Comparison of ENCODE assay signal across 8 cellular contexts in the genomic region with DNA sequence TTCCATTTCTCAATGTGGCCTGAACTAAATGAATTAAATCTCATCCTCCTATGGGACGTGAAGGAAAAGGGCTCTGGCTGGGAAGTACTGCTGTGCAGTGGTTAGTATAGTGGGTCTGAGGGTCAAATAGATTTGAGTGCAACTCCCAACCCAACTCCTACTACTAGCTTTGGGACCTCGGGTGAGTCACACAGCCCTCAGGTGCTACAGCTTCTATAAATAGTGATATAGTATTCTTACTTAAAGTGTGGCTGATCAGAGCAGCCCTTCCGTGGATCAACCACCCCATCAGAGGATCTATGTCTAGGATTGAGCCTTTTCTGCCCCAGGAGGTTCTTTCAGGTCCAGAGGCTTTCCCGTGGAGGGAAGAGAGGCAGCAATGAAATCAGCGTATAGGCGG. TPM values are rescaled to one million over a fixed set of nuclear protein-coding genes. Genes with fewer than 3 reads are reported as not detected.
DNase-seq lines count a peak whose midpoint lies in the region; ATAC-seq, FAIRE-seq and TF ChIP-seq lines count a peak whose summit lies in the region.

No MANE protein-coding gene starts in this region.

- intact Hi-C loops in esophagus muscularis mucosa (cut with DNase I): loop anchor here (5.0 kb wide), 1 partner anchor 169 kb away; no protein-coding TSS in a partner anchor
- intact Hi-C loops in prostate gland (cut with DNase I): loop anchor here (2.0 to 10.0 kb wide), 3 partner anchors 171 to 287 kb away; no protein-coding TSS in a partner anchor

- no peak for FAIRE-seq in H54 (lab: Jason Lieb, UNC)

- POLR2A ChIA-PET in RWPE1 (lab: Yijun Ruan, JAX; ENCODE audit: low non-redundant PET): no interaction called here

- no peak for ATAC-seq in HG03342 (IDR thresholded peaks at IDR 0.05; ENCODE audit: unreplicated experiment)

- TF ChIP-seq POLR2A in esophagus muscularis mucosa (IDR thresholded peaks at IDR 0.05; ENCODE audit: low read depth) (no peak), prostate gland (IDR thresholded peaks at IDR 0.05) (no peak), H54 (IDR thresholded peaks at IDR 0.05; ENCODE audit: low read depth, low read length) (no peak)

- no peaks in the 10 kb centered on the region for H3K27me3 ChIP-seq in esophagus muscularis mucosa
- H3K27me3 ChIP-seq in prostate gland (replicated peaks; ENCODE audit: insufficient read depth): no peaks in the 10 kb centered on the region

- WGBS in esophagus muscularis mucosa: 17% methylated on average over 6 of the region's 6 CpGs
- WGBS in prostate gland: 18% methylated on average over 6 of the region's 6 CpGs

- TF ChIP-seq CTCF in RWPE1 (conservative IDR thresholded peaks at IDR 0.05; ENCODE audit: low read depth) (no peak), esophagus muscularis mucosa (IDR thresholded peaks at IDR 0.05) (no peak), prostate gland (IDR thresholded peaks at IDR 0.05) (no peak)

- TF ChIP-seq EP300 in esophagus muscularis mucosa (IDR thresholded peaks at IDR 0.05): no peak

- H3K27ac ChIP-seq in RWPE1 (peak overlapping the region; percentile 85), esophagus muscularis mucosa (replicated peaks in 1 of 4) (peak overlapping the region; percentile 83 to 92 (median 90)), prostate gland (peak overlapping the region; percentile 72 to 83)

- DNase-seq in EL: peak; percentile 41
- DNase-seq in RWPE1 (ENCODE audit: low spot score): no peak
- DNase-seq in esophagus muscularis mucosa (ENCODE audit: extremely low spot score): no peak
- no peak for DNase-seq in prostate gland (ENCODE audit: low spot score)
- no peak for DNase-seq in H54 (ENCODE audit: insufficient read length, low spot score)
- DNase-seq in NCI-H748 (lab: John Stamatoyannopoulos, UW; ENCODE audit: unreplicated experiment): no peak
- DNase-seq in NCI-H526 treated with DMSO at 0.1 percent for 48 hours (lab: John Stamatoyannopoulos, UW): no peak

- H3K4me1 ChIP-seq in esophagus muscularis mucosa: peaks cover 6 to 37% (median 33%) of the 10 kb centered on the region in 4 donors
- H3K4me1 ChIP-seq in prostate gland (replicated peaks): no peaks in the 10 kb centered on the region

- no peaks in the 10 kb centered on the region for H3K36me3 ChIP-seq in esophagus muscularis mucosa
- no peaks in the 10 kb centered on the region for H3K36me3 ChIP-seq in prostate gland

- H3K4me3 ChIP-seq in esophagus muscularis mucosa (peak overlapping the region; percentile 70 to 95 (median 84)), prostate gland (peak overlapping the region; percentile 61 to 65)

- CTCF ChIA-PET in RWPE1 (lab: Yijun Ruan, JAX): interaction anchor here (0.6 kb wide), 1 partner anchor 205 kb away, joined by 3 read pairs; no protein-coding TSS in a partner anchor

- H3K9me3 ChIP-seq in esophagus muscularis mucosa: no peaks in the 10 kb centered on the region
- no peaks in the 10 kb centered on the region for H3K9me3 ChIP-seq in prostate gland

RNA-seq across cellular contexts. Expression of a gene that starts 0.9 kb away (rescaled TPM):
- 10 to 100 TPM; 29.1 to 46.3 (median 32.4) TPM for total RNA-seq in esophagus muscularis mucosa
- 10 to 100 TPM in 1 of 2 donors, 1 to 10 TPM in 1; 6.6 to 12.9 TPM for total RNA-seq in prostate gland
